26 cellular contexts compared by ENCODE assay signal in the genomic region with DNA sequence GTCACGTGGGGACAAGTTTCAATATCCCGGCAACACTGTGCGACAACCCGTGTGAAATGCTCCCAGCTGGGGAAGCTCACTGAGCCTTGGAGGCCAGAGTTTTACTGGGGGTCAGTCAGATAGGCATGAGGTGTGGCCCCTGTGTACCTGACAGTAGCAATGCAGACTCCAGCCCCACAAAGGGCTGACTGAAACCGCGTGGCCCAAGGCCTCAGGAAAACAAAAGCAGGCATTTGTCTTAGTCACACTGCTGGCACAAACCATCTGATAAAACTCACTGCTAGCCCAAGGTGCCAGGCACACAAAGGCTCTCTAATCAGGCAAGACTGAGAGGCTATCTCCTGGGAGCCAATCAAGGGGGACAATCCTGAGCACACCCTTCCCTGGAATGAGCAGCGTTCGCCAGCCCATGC.
DNase-seq lines count a peak whose midpoint lies in the region; ATAC-seq, FAIRE-seq and TF ChIP-seq lines count a peak whose summit lies in the region.
"Had no signal": no experiment of that assay in that cellular context is flagged by ENCODE, and none has a peak within 500 bp of the region (broad histone marks: within the 10 kb centered on the region; RNA-seq: fewer than 3 reads in every experiment).

No MANE protein-coding gene starts in this region.

- CTCF ChIA-PET in MCF 10A (lab: Yijun Ruan, JAX), result interaction anchor here (0.6 to 0.9 kb wide), 2 partner anchors 11 to 455 kb away, joined by 3 to 4 read pairs; no protein-coding TSS in a partner anchor
- CTCF ChIA-PET in naive thymus-derived CD4-positive, alpha-beta T cell (lab: Charles Lee), result no interaction called here

- no peak for TF ChIP-seq POLR2A in breast epithelium (IDR thresholded peaks at IDR 0.05)

- H3K27me3 ChIP-seq in breast epithelium (no peaks in the 10 kb centered on the region), endodermal cell (ENCODE audit: control insufficient read depth, insufficient read depth, low read length, poor library complexity, severe bottlenecking) (no peaks in the 10 kb centered on the region), tibial artery (no peaks in the 10 kb centered on the region)
- no peaks in the 10 kb centered on the region for H3K27me3 ChIP-seq in naive thymus-derived CD4-positive, alpha-beta T cell (ENCODE audit: control insufficient read depth in 2 of 2, insufficient read depth in 2 of 2, low read length in 2 of 2)

- 85 to 89% methylated on average over 7 to 8 of the region's 8 CpGs for WGBS in endodermal cell (ENCODE audit: insufficient coverage in 1 of 2, insufficient read length in 1 of 2), 2 experiments

- H3K9me3 Mint-ChIP-seq in MCF 10A (ENCODE audit: unreplicated experiment) (no peaks in the 10 kb centered on the region), endodermal cell (no peaks in the 10 kb centered on the region), nephron progenitor cell (no peaks in the 10 kb centered on the region)
- peaks cover 0 to 4% (median 0%) of the 10 kb centered on the region in 11 donors for H3K9me3 Mint-ChIP-seq in naive thymus-derived CD4-positive, alpha-beta T cell
- H3K9me3 Mint-ChIP-seq: activated T-helper 1 cell treated with anti-CD3 and anti-CD28 coated beads, Interleukin-12 subunit alpha, Interleukin-12 subunit beta, Interleukin-2, Interleukin-4 antibody, amounts not matched to agents 30 ng/mL and 10 ng/mL and 1 ng/mL, durations not matched to agents 14 hours and 24 hours and 36 hours had no signal

- peak; percentile 44 for DNase-seq in MCF 10A (ENCODE audit: unreplicated experiment)
- no peak for DNase-seq in breast epithelium (ENCODE audit: low spot score in 2 of 2)
- DNase-seq in endodermal cell, result peak; percentile 59
- DNase-seq in naive thymus-derived CD4-positive, alpha-beta T cell, result no peak
- DNase-seq in urothelium cell line (ENCODE audit: low spot score), result no peak
- DNase-seq in NCI-H345 (lab: John Stamatoyannopoulos, UW), result no peak
- no peak for DNase-seq in tibial artery
- no peak for DNase-seq in nephron progenitor cell
- DNase-seq: 8988T; activated CD4-positive, alpha-beta memory T cell treated with anti-CD3 and anti-CD28 coated beads, Interleukin-2, amount 10 ng/mL, durations not matched to agents 7 days and 5 days; activated CD4-positive, alpha-beta T cell treated with anti-CD3 and anti-CD28 coated beads for 1 hour; activated CD8-positive, alpha-beta memory T cell treated with anti-CD3 and anti-CD28 coated beads, Interleukin-2, amount 50 U/mL, for 48 hours; activated naive CD4-positive, alpha-beta T cell treated with Interleukin-2 at 50 U/mL for 16 hours; DMS79 treated with DMSO at 0.1 percent for 48 hours; GF-D8; immature natural killer cell; NCI-H1105 treated with DMSO at 0.1 percent for 48 hours; NCI-H2029; NCI-H526 treated with DMSO at 0.1 percent for 48 hours; stimulated activated CD4-positive, alpha-beta T cell treated with anti-CD3 and anti-CD28 coated beads, Interleukin-15, amount 100 ng/mL, for 24 hours; stimulated activated CD4-positive, alpha-beta T cell treated with anti-CD3 and anti-CD28 coated beads, Interleukin-4, amount 100 ng/mL, for 4 hours had no signal

- H3K4me1 ChIP-seq in breast epithelium (no peaks in the 10 kb centered on the region), endodermal cell (ENCODE audit: control insufficient read depth, insufficient read depth, low read length) (peaks cover 19% of the 10 kb centered on the region), tibial artery (no peaks in the 10 kb centered on the region)
- no peaks in the 10 kb centered on the region for H3K4me1 ChIP-seq in naive thymus-derived CD4-positive, alpha-beta T cell (ENCODE audit: control insufficient read depth in 2 of 2, insufficient read depth in 2 of 2, low read length in 2 of 2)
- H3K4me1 ChIP-seq: prostate gland had no signal

- H3K4me3 ChIP-seq in breast epithelium (no peak overlapping the region), endodermal cell (ENCODE audit: low read length) (no peak overlapping the region), tibial artery (no peak overlapping the region)
- H3K4me3 ChIP-seq in naive thymus-derived CD4-positive, alpha-beta T cell (ENCODE audit: low read length), result no peak overlapping the region
- H3K4me3 ChIP-seq: PC-9, prostate gland had no signal

- intact Hi-C loops in MCF 10A (cut with micrococcal nuclease), result no loop called here
- intact Hi-C loops in breast epithelium (cut with DNase I; ENCODE audit: low total_unique reads), result no loop called here
- intact Hi-C loops in naive thymus-derived CD4-positive, alpha-beta T cell (cut with micrococcal nuclease), result no loop called here
- intact Hi-C loops in tibial artery (cut with DNase I; ENCODE audit: low total_unique reads), result no loop called here

- H3K4me3 Mint-ChIP-seq in MCF 10A (ENCODE audit: unreplicated experiment) (no peak overlapping the region), endodermal cell (no peak overlapping the region), nephron progenitor cell (no peak overlapping the region)
- no peak overlapping the region for H3K4me3 Mint-ChIP-seq in naive thymus-derived CD4-positive, alpha-beta T cell
- H3K4me3 Mint-ChIP-seq: activated CD4-positive, alpha-beta memory T cell treated with anti-CD3 and anti-CD28 coated beads, Interleukin-2, amount 10 ng/mL, durations not matched to agents 7 days and 5 days; activated T-helper 1 cell treated with anti-CD3 and anti-CD28 coated beads, Interleukin-12 subunit alpha, Interleukin-12 subunit beta, Interleukin-2, Interleukin-4 antibody, amounts not matched to agents 30 ng/mL and 10 ng/mL and 1 ng/mL, durations not matched to agents 14 hours and 24 hours and 36 hours; immature natural killer cell had no signal

- POLR2A ChIA-PET in MCF 10A (lab: Yijun Ruan, JAX), result interaction anchor here (0.5 to 0.7 kb wide), 2 partner anchors 234 to 873 kb away, joined by 3 to 7 read pairs; no protein-coding TSS in a partner anchor
- POLR2A ChIA-PET in naive thymus-derived CD4-positive, alpha-beta T cell (lab: Charles Lee), result no interaction called here

- ATAC-seq in naive thymus-derived CD4-positive, alpha-beta T cell, result peak; percentile 7
- ATAC-seq: Right ventricle myocardium inferior had no signal

- H3K4me1 Mint-ChIP-seq in MCF 10A (ENCODE audit: insufficient read depth, unreplicated experiment), result peaks cover 31% of the 10 kb centered on the region
- H3K4me1 Mint-ChIP-seq in endodermal cell, result peaks cover 39% of the 10 kb centered on the region
- H3K4me1 Mint-ChIP-seq in naive thymus-derived CD4-positive, alpha-beta T cell, result no peaks in the 10 kb centered on the region
- peaks cover 43% of the 10 kb centered on the region for H3K4me1 Mint-ChIP-seq in nephron progenitor cell
- H3K4me1 Mint-ChIP-seq: activated CD4-positive, alpha-beta memory T cell treated with anti-CD3 and anti-CD28 coated beads, Interleukin-2, amount 10 ng/mL, durations not matched to agents 7 days and 5 days; immature natural killer cell had no signal

- no peak overlapping the region for H3K9ac ChIP-seq in endodermal cell (ENCODE audit: extremely low read depth, low read length, poor library complexity, severe bottlenecking)

- no peak for TF ChIP-seq CTCF in MCF 10A (IDR thresholded peaks at IDR 0.05; ENCODE audit: unreplicated experiment)
- no peak for TF ChIP-seq CTCF in breast epithelium (IDR thresholded peaks at IDR 0.05)
- TF ChIP-seq CTCF in endodermal cell (conservative IDR thresholded peaks at IDR 0.05), result no peak
- TF ChIP-seq CTCF in tibial artery (IDR thresholded peaks at IDR 0.05), result no peak
- no peak for TF ChIP-seq CTCF in nephron progenitor cell (IDR thresholded peaks at IDR 0.05)

- H3K27me3 Mint-ChIP-seq in MCF 10A (ENCODE audit: insufficient read depth, unreplicated experiment) (no peaks in the 10 kb centered on the region), endodermal cell (ENCODE audit: insufficient read depth) (no peaks in the 10 kb centered on the region), nephron progenitor cell (ENCODE audit: low read depth, poor library complexity) (peaks cover 12% of the 10 kb centered on the region)
- H3K27me3 Mint-ChIP-seq in naive thymus-derived CD4-positive, alpha-beta T cell, result peaks cover 0 to 14% (median 8%) of the 10 kb centered on the region in 5 donors
- H3K27me3 Mint-ChIP-seq: activated CD4-positive, alpha-beta memory T cell treated with anti-CD3 and anti-CD28 coated beads, Interleukin-2, amount 10 ng/mL, durations not matched to agents 7 days and 5 days had no signal

- H3K36me3 ChIP-seq in breast epithelium (no peaks in the 10 kb centered on the region), endodermal cell (ENCODE audit: control insufficient read depth, insufficient read depth, low read length) (no peaks in the 10 kb centered on the region), tibial artery (no peaks in the 10 kb centered on the region)
- no peaks in the 10 kb centered on the region for H3K36me3 ChIP-seq in naive thymus-derived CD4-positive, alpha-beta T cell (ENCODE audit: control insufficient read depth in 2 of 3, insufficient read depth in 3 of 3, low read length in 3 of 3)
- H3K36me3 ChIP-seq: prostate gland had no signal

- BruUV-seq in MCF 10A (replicated peaks; lab: Mats Ljungman, UMichigan), result no TSS peak

- H3K27ac ChIP-seq in breast epithelium, result no peak overlapping the region
- H3K27ac ChIP-seq in endodermal cell (ENCODE audit: low read depth, low read length), result no peak overlapping the region
- H3K27ac ChIP-seq in naive thymus-derived CD4-positive, alpha-beta T cell (ENCODE audit: low read depth, low read length), result no peak overlapping the region
- no peak overlapping the region for H3K27ac ChIP-seq in tibial artery
- H3K27ac ChIP-seq: C4-2B, PC-9, prostate gland had no signal

- no peaks in the 10 kb centered on the region for H3K9me3 ChIP-seq in breast epithelium
- no peaks in the 10 kb centered on the region for H3K9me3 ChIP-seq in endodermal cell (ENCODE audit: control insufficient read depth, low read length)
- H3K9me3 ChIP-seq in naive thymus-derived CD4-positive, alpha-beta T cell (ENCODE audit: control insufficient read depth in 2 of 3, low read length in 3 of 3), result no peaks in the 10 kb centered on the region
- H3K9me3 ChIP-seq in tibial artery, result no peaks in the 10 kb centered on the region
- H3K9me3 ChIP-seq: prostate gland had no signal

- peak overlapping the region; percentile 34 for H3K27ac Mint-ChIP-seq in MCF 10A (ENCODE audit: low read depth, unreplicated experiment)
- peak overlapping the region; percentile 74 for H3K27ac Mint-ChIP-seq in endodermal cell
- no peak overlapping the region for H3K27ac Mint-ChIP-seq in naive thymus-derived CD4-positive, alpha-beta T cell
- no peak overlapping the region for H3K27ac Mint-ChIP-seq in nephron progenitor cell
- H3K27ac Mint-ChIP-seq: activated CD4-positive, alpha-beta memory T cell treated with anti-CD3 and anti-CD28 coated beads, Interleukin-2, amount 10 ng/mL, durations not matched to agents 7 days and 5 days; activated T-helper 1 cell treated with anti-CD3 and anti-CD28 coated beads, Interleukin-12 subunit alpha, Interleukin-12 subunit beta, Interleukin-2, Interleukin-4 antibody, amounts not matched to agents 30 ng/mL and 10 ng/mL and 1 ng/mL, durations not matched to agents 14 hours and 24 hours and 36 hours; immature natural killer cell had no signal

- peaks cover 5% of the 10 kb centered on the region for H3K36me3 Mint-ChIP-seq in MCF 10A (ENCODE audit: insufficient read depth, unreplicated experiment)
- H3K36me3 Mint-ChIP-seq in endodermal cell (ENCODE audit: low read depth), result no peaks in the 10 kb centered on the region
- H3K36me3 Mint-ChIP-seq in naive thymus-derived CD4-positive, alpha-beta T cell, result no peaks in the 10 kb centered on the region
- no peaks in the 10 kb centered on the region for H3K36me3 Mint-ChIP-seq in nephron progenitor cell (ENCODE audit: low read depth)
- H3K36me3 Mint-ChIP-seq: immature natural killer cell had no signal

- peak; percentile 30 for FAIRE-seq in urothelium cell line (lab: Jason Lieb, UNC)

Comparison
In these comparisons a context has a peak if more than half of its experiments do, and no peak if none do; other contexts are left out.
1. DNase-seq: peak in MCF 10A (single experiment) and endodermal cell (single experiment); none in breast epithelium (0 of 2), naive thymus-derived CD4-positive, alpha-beta T cell (0 of 9), urothelium cell line (single experiment), NCI-H345 (single experiment), tibial artery (0 of 2) and nephron progenitor cell (single experiment).
2. H3K27ac Mint-ChIP-seq: peak in MCF 10A (single experiment) and endodermal cell (single experiment); none in naive thymus-derived CD4-positive, alpha-beta T cell (0 of 9) and nephron progenitor cell (single experiment).